ENCODE assay signal across 8 cellular contexts in the genomic region with DNA sequence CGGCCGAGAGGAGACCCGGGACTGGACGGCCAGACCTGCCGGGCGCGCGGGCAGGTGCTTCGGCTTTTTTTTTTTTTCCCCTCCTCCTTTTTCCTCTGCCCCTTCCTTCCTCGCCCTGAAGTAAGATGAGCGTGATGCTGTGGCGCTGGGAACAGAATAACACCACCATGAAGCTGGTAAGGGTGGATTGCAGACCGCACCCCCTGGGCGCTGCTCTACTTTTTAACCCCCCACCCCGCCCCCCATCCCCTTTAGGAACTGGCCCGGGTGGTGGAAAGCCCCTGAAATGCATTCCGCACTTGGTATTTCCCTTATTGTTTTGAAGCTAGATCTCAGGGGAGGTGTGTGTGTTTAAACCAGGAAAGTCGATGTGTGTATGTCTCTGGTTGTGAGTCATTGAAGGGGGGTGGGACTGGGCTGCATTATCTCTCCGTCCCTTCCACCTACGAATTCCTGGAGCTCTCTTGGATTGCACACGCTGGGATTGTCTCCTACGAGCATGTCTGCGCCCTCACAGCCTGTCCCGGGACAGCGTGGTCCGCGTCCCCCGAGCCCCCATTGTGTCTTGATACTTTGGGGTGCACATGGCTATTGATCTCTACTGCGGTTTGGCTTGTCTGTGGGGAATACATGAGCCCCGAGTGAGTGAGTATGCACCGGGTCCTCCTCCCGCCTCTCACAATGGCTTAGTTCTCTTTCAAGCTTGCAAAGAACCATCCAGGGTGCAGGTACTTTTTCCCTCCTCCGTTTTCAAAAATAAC.
DNase-seq lines count a peak whose midpoint lies in the region; ATAC-seq lines count a peak whose summit lies in the region.

No MANE protein-coding gene starts in this region.

- peaks cover 0 to 3% (median 0%) of the 10 kb centered on the region in 5 donors for H3K9me3 Mint-ChIP-seq in CD8-positive, alpha-beta memory T cell
- H3K9me3 Mint-ChIP-seq in activated T-helper 17 cell treated with anti-CD3 and anti-CD28 coated beads, Interleukin-2, amount 50 U/mL, for 72 hours: no peaks in the 10 kb centered on the region

- no peak overlapping the region for H3K27ac Mint-ChIP-seq in CD8-positive, alpha-beta memory T cell
- H3K27ac Mint-ChIP-seq in activated T-helper 17 cell treated with anti-CD3 and anti-CD28 coated beads, Interleukin-2, amount 50 U/mL, for 72 hours: no peak overlapping the region

- no peaks in the 10 kb centered on the region for H3K36me3 Mint-ChIP-seq in CD8-positive, alpha-beta memory T cell
- H3K36me3 Mint-ChIP-seq in activated T-helper 17 cell treated with anti-CD3 and anti-CD28 coated beads, Interleukin-2, amount 50 U/mL, for 72 hours (ENCODE audit: low read depth): no peaks in the 10 kb centered on the region

- CTCF ChIA-PET in CD8-positive, alpha-beta memory T cell (lab: Charles Lee): interaction anchor here (1.2 kb wide), 1 partner anchor 9 kb away, joined by 3 read pairs; no protein-coding TSS in a partner anchor

- H3K27me3 Mint-ChIP-seq in CD8-positive, alpha-beta memory T cell: peaks cover 42 to 49% of the 10 kb centered on the region in 2 donors
- H3K27me3 Mint-ChIP-seq in activated T-helper 17 cell treated with anti-CD3 and anti-CD28 coated beads, Interleukin-2, amount 50 U/mL, for 72 hours: peaks cover 57% of the 10 kb centered on the region

- peaks cover 8% of the 10 kb centered on the region for H3K27me3 ChIP-seq in CD8-positive, alpha-beta memory T cell (ENCODE audit: insufficient read depth, low read length, poor library complexity, severe bottlenecking)

- H3K27ac ChIP-seq in CD8-positive, alpha-beta memory T cell (ENCODE audit: low read depth, low read length): no peak overlapping the region
- peak overlapping the region in 12 of 21 experiments; percentile 22 to 75 (median 60) for H3K27ac ChIP-seq in skin epidermis

- H3K4me3 ChIP-seq in CD8-positive, alpha-beta memory T cell (ENCODE audit: low read length): no peak overlapping the region
- H3K4me3 ChIP-seq in iPS-11a (ENCODE audit: low read depth, low read length) (peak overlapping the region; percentile 63), skin epidermis (peak overlapping the region; percentile 11 to 50 (median 35))

- no peak for DNase-seq in CD8-positive, alpha-beta memory T cell
- DNase-seq in activated gamma-delta T cell (lab: John Stamatoyannopoulos, UW) (no peak), globus pallidus (ENCODE audit: low spot score) (no peak)

- H3K4me1 Mint-ChIP-seq in CD8-positive, alpha-beta memory T cell: peaks cover 13 to 17% (median 14%) of the 10 kb centered on the region in 3 donors
- peaks cover 13% of the 10 kb centered on the region for H3K4me1 Mint-ChIP-seq in activated T-helper 17 cell treated with anti-CD3 and anti-CD28 coated beads, Interleukin-2, amount 50 U/mL, for 72 hours

- POLR2A ChIA-PET in CD8-positive, alpha-beta memory T cell (lab: Charles Lee): no interaction called here

- ATAC-seq in GM19043 (IDR thresholded peaks at IDR 0.05; ENCODE audit: low read depth, unreplicated experiment) (peak; percentile 54), HG03095 (IDR thresholded peaks at IDR 0.05; ENCODE audit: unreplicated experiment) (peak; percentile 79)
- peak; percentile 87 for ATAC-seq in activated T-helper 17 cell treated with anti-CD3 and anti-CD28 coated beads, Interleukin-2, amount 50 U/mL, for 72 hours (replicated peaks)

- H3K9me3 ChIP-seq in CD8-positive, alpha-beta memory T cell (ENCODE audit: low read length): no peaks in the 10 kb centered on the region

- no peaks in the 10 kb centered on the region for H3K4me1 ChIP-seq in CD8-positive, alpha-beta memory T cell (ENCODE audit: insufficient read depth, low read length)

- no peaks in the 10 kb centered on the region for H3K36me3 ChIP-seq in CD8-positive, alpha-beta memory T cell (ENCODE audit: insufficient read depth, low read length)

- H3K4me3 Mint-ChIP-seq in CD8-positive, alpha-beta memory T cell: peak overlapping the region; percentile 15 to 74 (median 55)
- H3K4me3 Mint-ChIP-seq in activated T-helper 17 cell treated with anti-CD3 and anti-CD28 coated beads, Interleukin-2, amount 50 U/mL, for 72 hours: peak overlapping the region; percentile 70
